Comparison of ENCODE assay signal across 8 cellular contexts in the genomic region with DNA sequence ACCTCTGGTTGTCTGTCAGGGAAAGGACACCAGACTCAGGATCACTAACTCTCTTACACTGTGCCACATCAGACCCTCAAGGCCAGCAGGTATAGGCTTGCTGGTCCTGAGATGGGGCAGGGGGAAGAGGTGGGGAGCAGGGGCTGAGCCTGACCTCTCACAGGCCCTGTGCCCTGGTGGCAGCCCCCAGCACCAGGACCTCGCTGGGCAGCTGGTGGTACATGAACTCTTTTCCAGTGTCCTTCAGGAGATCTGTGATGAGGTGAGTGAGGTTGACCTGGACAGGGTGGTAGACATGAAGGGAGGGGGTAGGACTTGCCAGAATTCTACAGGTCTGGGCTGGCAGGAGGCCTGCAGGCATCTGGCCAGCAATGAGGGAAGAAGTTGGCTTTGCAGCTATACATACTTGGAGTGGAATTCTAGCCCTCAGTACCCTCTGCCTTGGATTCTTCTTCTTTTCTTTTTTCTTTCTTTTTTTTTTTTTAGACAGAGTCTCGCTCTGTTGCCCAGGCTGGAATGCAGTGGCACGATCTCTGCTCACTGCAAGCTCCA. TPM values are rescaled to one million over a fixed set of nuclear protein-coding genes. Genes with fewer than 3 reads are reported as not detected.
DNase-seq lines count a peak whose midpoint lies in the region; ATAC-seq lines count a peak whose summit lies in the region.

No MANE protein-coding gene starts in this region.

- peaks cover 26% of the 10 kb centered on the region for H3K4me1 Mint-ChIP-seq in T-helper 1 cell treated with Interleukin-12 subunit alpha and Interleukin-12 subunit beta and Interleukin-4 antibody, amounts not matched to agents 30 μg/mL and 1 μg/mL, for 36 hours (ENCODE audit: low read depth)
- peaks cover 56% of the 10 kb centered on the region for H3K4me1 Mint-ChIP-seq in activated CD8-positive, alpha-beta T cell treated with anti-CD3 and anti-CD28 coated beads, Interleukin-2, amount 10 ng/mL, durations not matched to agents 7 days and 5 days (ENCODE audit: low read depth)

- DNase-seq in T-helper 1 cell (no peak), NCI-H526 treated with DMSO at 0.1 percent for 48 hours (lab: John Stamatoyannopoulos, UW) (no peak), cortex of kidney (lab: John Stamatoyannopoulos, UW) (no peak)
- no peak for DNase-seq in activated CD8-positive, alpha-beta T cell treated with anti-CD3 and anti-CD28 coated beads, Interleukin-2, amount 10 ng/mL, durations not matched to agents 7 days and 5 days
- DNase-seq in stimulated activated CD4-positive, alpha-beta T cell treated with anti-CD3 and anti-CD28 coated beads, Interleukin-4, amount 100 ng/mL, for 24 hours = no peak

- POLR2A ChIA-PET in activated CD8-positive, alpha-beta T cell treated with anti-CD3 and anti-CD28 coated beads, Interleukin-2, amount 10 ng/mL, durations not matched to agents 7 days and 5 days (lab: Charles Lee) = interaction anchor here (0.6 to 5.9 kb wide), 7 partner anchors 12 to 57 kb away, joined by 3 to 83 read pairs (median 8); partner anchors contain the start of genes BAD, FERMT3, FKBP2 and GPR137

- no peaks in the 10 kb centered on the region for H3K36me3 ChIP-seq in iPS-20b (ENCODE audit: insufficient read depth, low read depth, low read length)
- peaks cover 0 to 8% of the 10 kb centered on the region in 2 donors for H3K36me3 ChIP-seq in stomach smooth muscle (ENCODE audit: control insufficient read depth in 2 of 2, insufficient read depth in 2 of 2, low read length in 2 of 2)

- H3K9ac ChIP-seq in iPS-20b (ENCODE audit: low read depth, low read length) = peak overlapping the region; percentile 37; the same call in 1 of the 2 replicates
- peak overlapping the region; percentile 91 to 98 for H3K9ac ChIP-seq in stomach smooth muscle (ENCODE audit: low read length in 2 of 2)

- H3K4me3 ChIP-seq in iPS-20b (ENCODE audit: low read length) = no peak overlapping the region
- peak overlapping the region; percentile 93 for H3K4me3 ChIP-seq in stomach smooth muscle (ENCODE audit: low read length in 2 of 2)

- no peak overlapping the region for H3K27ac ChIP-seq in iPS-20b (ENCODE audit: low read length)
- no peak overlapping the region for H3K27ac ChIP-seq in stomach smooth muscle (ENCODE audit: low read length)

- CTCF ChIA-PET in activated CD8-positive, alpha-beta T cell treated with anti-CD3 and anti-CD28 coated beads, Interleukin-2, amount 10 ng/mL, durations not matched to agents 7 days and 5 days (lab: Charles Lee) = interaction anchor here (1.0 to 5.3 kb wide), 5 partner anchors 22 to 77 kb away, joined by 4 to 66 read pairs (median 5); partner anchors contain the start of genes ESRRA and FERMT3

- no peaks in the 10 kb centered on the region for H3K9me3 Mint-ChIP-seq in T-helper 1 cell treated with Interleukin-12 subunit alpha and Interleukin-12 subunit beta and Interleukin-4 antibody, amounts not matched to agents 30 μg/mL and 1 μg/mL, for 36 hours
- no peaks in the 10 kb centered on the region for H3K9me3 Mint-ChIP-seq in activated CD8-positive, alpha-beta T cell treated with anti-CD3 and anti-CD28 coated beads, Interleukin-2, amount 10 ng/mL, durations not matched to agents 7 days and 5 days (ENCODE audit: insufficient read depth)

- peak overlapping the region; percentile 86 for H3K27ac Mint-ChIP-seq in T-helper 1 cell treated with Interleukin-12 subunit alpha and Interleukin-12 subunit beta and Interleukin-4 antibody, amounts not matched to agents 30 μg/mL and 1 μg/mL, for 36 hours
- peak overlapping the region; percentile 91 for H3K27ac Mint-ChIP-seq in activated CD8-positive, alpha-beta T cell treated with anti-CD3 and anti-CD28 coated beads, Interleukin-2, amount 10 ng/mL, durations not matched to agents 7 days and 5 days

- H3K36me3 Mint-ChIP-seq in T-helper 1 cell treated with Interleukin-12 subunit alpha and Interleukin-12 subunit beta and Interleukin-4 antibody, amounts not matched to agents 30 μg/mL and 1 μg/mL, for 36 hours (ENCODE audit: low read depth) = no peaks in the 10 kb centered on the region
- peaks cover 29% of the 10 kb centered on the region for H3K36me3 Mint-ChIP-seq in activated CD8-positive, alpha-beta T cell treated with anti-CD3 and anti-CD28 coated beads, Interleukin-2, amount 10 ng/mL, durations not matched to agents 7 days and 5 days (ENCODE audit: low read depth)

- no peaks in the 10 kb centered on the region for H3K27me3 Mint-ChIP-seq in T-helper 1 cell treated with Interleukin-12 subunit alpha and Interleukin-12 subunit beta and Interleukin-4 antibody, amounts not matched to agents 30 μg/mL and 1 μg/mL, for 36 hours (ENCODE audit: low read depth)
- H3K27me3 Mint-ChIP-seq in activated CD8-positive, alpha-beta T cell treated with anti-CD3 and anti-CD28 coated beads, Interleukin-2, amount 10 ng/mL, durations not matched to agents 7 days and 5 days (ENCODE audit: low read depth) = no peaks in the 10 kb centered on the region

- H3K4me1 ChIP-seq in iPS-20b (ENCODE audit: insufficient read depth, low read length) = peaks cover 13% of the 10 kb centered on the region
- peaks cover 55% of the 10 kb centered on the region for H3K4me1 ChIP-seq in stomach smooth muscle (ENCODE audit: control insufficient read depth, insufficient read depth, low read length)

- no peak for ATAC-seq in activated CD8-positive, alpha-beta T cell treated with anti-CD3 and anti-CD28 coated beads, Interleukin-2, amount 10 ng/mL, durations not matched to agents 7 days and 5 days

- H3K4me3 Mint-ChIP-seq in T-helper 1 cell treated with Interleukin-12 subunit alpha and Interleukin-12 subunit beta and Interleukin-4 antibody, amounts not matched to agents 30 μg/mL and 1 μg/mL, for 36 hours = peak overlapping the region; percentile 88
- peak overlapping the region; percentile 88 for H3K4me3 Mint-ChIP-seq in activated CD8-positive, alpha-beta T cell treated with anti-CD3 and anti-CD28 coated beads, Interleukin-2, amount 10 ng/mL, durations not matched to agents 7 days and 5 days

- H3K27me3 ChIP-seq in iPS-20b (ENCODE audit: insufficient read depth, low read length) = peaks cover 11% of the 10 kb centered on the region; the same call in 1 of the 2 replicates
- H3K27me3 ChIP-seq in stomach smooth muscle (ENCODE audit: control insufficient read depth in 1 of 2, insufficient read depth in 2 of 2, low read length in 2 of 2) = no peaks in the 10 kb centered on the region

- H3K9me3 ChIP-seq in iPS-20b (ENCODE audit: insufficient read depth, low read depth, low read length) = no peaks in the 10 kb centered on the region
- no peaks in the 10 kb centered on the region for H3K9me3 ChIP-seq in stomach smooth muscle (ENCODE audit: control insufficient read depth in 2 of 2, low read length in 2 of 2)

RNA-seq across cellular contexts. Expression of gene NUDT22, which starts 1.4 kb away (rescaled TPM):
- 10 to 100 TPM; 86.7 to 91.6 TPM for total RNA-seq in activated CD8-positive, alpha-beta T cell treated with anti-CD3 and anti-CD28 coated beads, Interleukin-2, amount 10 ng/mL, durations not matched to agents 7 days and 5 days

RNA-seq across cellular contexts. Expression of gene TRPT1, which starts 1.5 kb away (rescaled TPM):
- total RNA-seq in activated CD8-positive, alpha-beta T cell treated with anti-CD3 and anti-CD28 coated beads, Interleukin-2, amount 10 ng/mL, durations not matched to agents 7 days and 5 days = 10 to 100 TPM; 37.8 to 44.8 TPM

RNA-seq across cellular contexts. Expression of gene DNAJC4, which starts 2.9 kb away (rescaled TPM):
- 10 to 100 TPM; 38.0 to 41.3 TPM for total RNA-seq in activated CD8-positive, alpha-beta T cell treated with anti-CD3 and anti-CD28 coated beads, Interleukin-2, amount 10 ng/mL, durations not matched to agents 7 days and 5 days

RNA-seq across cellular contexts. Expression of gene VEGFB, which starts 6.9 kb away (rescaled TPM):
- 10 to 100 TPM; 81.5 to 87.8 TPM for total RNA-seq in activated CD8-positive, alpha-beta T cell treated with anti-CD3 and anti-CD28 coated beads, Interleukin-2, amount 10 ng/mL, durations not matched to agents 7 days and 5 days

RNA-seq across cellular contexts. Expression of gene FKBP2, which starts 13.4 kb away (rescaled TPM):
- total RNA-seq in activated CD8-positive, alpha-beta T cell treated with anti-CD3 and anti-CD28 coated beads, Interleukin-2, amount 10 ng/mL, durations not matched to agents 7 days and 5 days = 10 to 100 TPM; 26.9 to 33.0 TPM
